In the genomic region with DNA sequence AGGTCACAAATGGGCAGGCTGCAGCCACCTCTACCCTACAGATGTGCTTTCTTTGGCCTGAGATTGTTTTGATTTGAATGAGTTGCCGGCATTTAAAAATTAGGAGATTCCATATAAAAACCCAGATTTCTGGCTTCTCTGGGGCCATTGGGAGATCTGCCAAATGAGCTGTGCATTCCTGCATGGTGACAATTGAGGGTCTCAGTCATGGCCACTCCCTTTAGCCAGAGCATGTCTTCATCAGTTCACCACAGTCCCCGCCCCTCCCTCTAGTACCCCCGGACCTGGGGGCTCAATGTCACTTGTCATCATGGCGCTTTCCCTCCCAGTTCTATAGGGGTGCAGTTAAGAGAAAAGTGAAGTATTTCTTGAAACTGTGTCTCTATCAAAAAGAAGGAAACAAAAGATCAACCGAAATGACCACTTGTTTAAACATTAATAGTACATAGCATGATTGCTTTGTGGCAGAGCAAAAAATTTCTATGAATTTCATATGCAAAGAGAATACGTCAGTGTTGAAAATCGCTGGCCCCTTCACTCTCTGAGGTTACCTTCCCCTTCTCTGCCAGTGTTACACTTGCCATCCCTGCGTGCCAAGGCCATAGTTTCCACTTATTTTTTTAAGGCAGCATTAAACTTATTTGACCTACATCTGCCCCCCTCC, we compare ENCODE assay signal across 24 cellular contexts. TPM values are rescaled to one million over a fixed set of nuclear protein-coding genes. Genes with fewer than 3 reads are reported as not detected.
DNase-seq lines count a peak whose midpoint lies in the region; ATAC-seq and TF ChIP-seq lines count a peak whose summit lies in the region.
"Had no signal": no experiment of that assay in that cellular context is flagged by ENCODE, and none has a peak within 500 bp of the region (broad histone marks: within the 10 kb centered on the region; RNA-seq: fewer than 3 reads in every experiment).

No MANE protein-coding gene starts in this region.

- H3K79me2 ChIP-seq in osteoblast (ENCODE audit: insufficient read depth, low read length): no peaks in the 10 kb centered on the region

- H3K27me3 ChIP-seq in body of pancreas (no peaks in the 10 kb centered on the region), osteoblast (ENCODE audit: insufficient read depth, low read length) (no peaks in the 10 kb centered on the region), thyroid gland (no peaks in the 10 kb centered on the region), HAP-1 (ENCODE audit: low read depth) (no peaks in the 10 kb centered on the region)
- H3K27me3 ChIP-seq: BLaER1 treated with 17β-estradiol and CSF1 and Interleukin-3, amounts not matched to agents 10 nM and 100 nM had no signal

- peak; percentile 2 for DNase-seq in HS-27A (ENCODE audit: low read depth)
- DNase-seq in body of pancreas: no peak
- no peak for DNase-seq in osteoblast (ENCODE audit: insufficient read length, low spot score, missing footprints)
- DNase-seq in thyroid gland: no peak
- DNase-seq in GDM1 (lab: John Stamatoyannopoulos, UW): no peak
- no peak for DNase-seq in HUDEP-2 (lab: John Stamatoyannopoulos, UW; ENCODE audit: unreplicated experiment in 76 of 76)
- DNase-seq in occipital lobe (lab: John Stamatoyannopoulos, UW): no peak
- no peak for DNase-seq in HAP-1 (ENCODE audit: low spot score in 2 of 2)
- DNase-seq: Caco-2; CD4-positive, alpha-beta memory T cell; DMS 273 treated with DMSO at 0.1 percent for 48 hours; DND-41; KBM-7; NCI-H1092; NCI-H1436; NCI-H1930; NCI-H2227 treated with DMSO at 0.1 percent for 48 hours; NCI-H510A treated with DMSO at 0.1 percent for 48 hours; NCI-H748 treated with DMSO at 0.1 percent for 48 hours had no signal

- peak; percentile 52 for ATAC-seq in body of pancreas
- ATAC-seq: HepG2, Panc1, SK-N-SH treated with all-trans-retinoic acid at 6 μM for 48 hours had no signal

- intact Hi-C loops in body of pancreas (cut with DNase I) (no loop called here), thyroid gland (cut with DNase I) (no loop called here)

- H3K9me3 ChIP-seq in body of pancreas (no peaks in the 10 kb centered on the region), osteoblast (ENCODE audit: low read depth, low read length) (no peaks in the 10 kb centered on the region), thyroid gland (no peaks in the 10 kb centered on the region), HAP-1 (no peaks in the 10 kb centered on the region)

- H2AFZ ChIP-seq in osteoblast (ENCODE audit: low read length): peak overlapping the region; percentile 52

- H3K27ac ChIP-seq in body of pancreas: peak overlapping the region in 2 of 4 donors; percentile 36 to 43
- peak overlapping the region; percentile 7 for H3K27ac ChIP-seq in osteoblast (ENCODE audit: low read depth, low read length)
- peak overlapping the region in 2 of 3 donors; percentile 28 to 41 for H3K27ac ChIP-seq in thyroid gland
- H3K27ac ChIP-seq: BLaER1 treated with 17β-estradiol and CSF1 and Interleukin-3, amounts not matched to agents 10 nM and 100 nM had no signal

- H3K4me1 ChIP-seq in body of pancreas: peaks cover 8% of the 10 kb centered on the region
- peaks cover 17% of the 10 kb centered on the region for H3K4me1 ChIP-seq in osteoblast (ENCODE audit: insufficient read depth, low read length)
- H3K4me1 ChIP-seq in thyroid gland: peaks cover 13 to 19% of the 10 kb centered on the region in 2 donors
- H3K4me1 ChIP-seq in HAP-1: no peaks in the 10 kb centered on the region
- H3K4me1 ChIP-seq: Caco-2 had no signal

- TF ChIP-seq POLR2A in body of pancreas (IDR thresholded peaks at IDR 0.05): no peak
- TF ChIP-seq POLR2A in thyroid gland (IDR thresholded peaks at IDR 0.05): no peak

- peak overlapping the region; percentile 53 for H3K4me2 ChIP-seq in osteoblast (ENCODE audit: insufficient read depth, low read length)
- H3K4me2 ChIP-seq: BLaER1 treated with 17β-estradiol and CSF1 and Interleukin-3, amounts not matched to agents 10 nM and 100 nM had no signal

- H3K36me3 ChIP-seq in body of pancreas (replicated peaks in 1 of 2; ENCODE audit: insufficient read depth in 1 of 2, low read depth in 2 of 2): no peaks in the 10 kb centered on the region
- H3K36me3 ChIP-seq in osteoblast (ENCODE audit: insufficient read depth, low read length): no peaks in the 10 kb centered on the region
- no peaks in the 10 kb centered on the region for H3K36me3 ChIP-seq in thyroid gland
- H3K36me3 ChIP-seq in HAP-1 (replicated peaks): no peaks in the 10 kb centered on the region
- H3K36me3 ChIP-seq: BLaER1 treated with 17β-estradiol and CSF1 and Interleukin-3, amounts not matched to agents 10 nM and 100 nM had no signal

- no peak for TF ChIP-seq CTCF in body of pancreas (IDR thresholded peaks at IDR 0.05)
- TF ChIP-seq CTCF in osteoblast (IDR thresholded peaks at IDR 0.05; ENCODE audit: extremely low read depth, low read depth, low read length): no peak
- no peak for TF ChIP-seq CTCF in thyroid gland (IDR thresholded peaks at IDR 0.05)

- H3K4me3 ChIP-seq in body of pancreas (no peak overlapping the region), osteoblast (ENCODE audit: insufficient read depth, low read length) (peak overlapping the region; percentile 28), thyroid gland (replicated peaks in 1 of 3) (no peak overlapping the region), HAP-1 (no peak overlapping the region)
- H3K4me3 ChIP-seq: BLaER1 treated with 17β-estradiol and CSF1 and Interleukin-3, amounts not matched to agents 10 nM and 100 nM had no signal

- no peaks in the 10 kb centered on the region for H4K20me1 ChIP-seq in osteoblast (ENCODE audit: insufficient read depth, low read length)
- H4K20me1 ChIP-seq: BLaER1 treated with 17β-estradiol and CSF1 and Interleukin-3, amounts not matched to agents 10 nM and 100 nM had no signal

- 42 to 46% methylated on average over 8 of the region's 8 CpGs for WGBS in body of pancreas, 2 donors
- WGBS in thyroid gland, 2 donors: 82 to 85% methylated on average over 8 of the region's 8 CpGs

- in situ Hi-C loops in HAP-1 (cut with MboI; ENCODE audit: low sequenced_read_pairs): no loop called here

RNA-seq across cellular contexts. Expression of a gene that starts 21.1 kb away (rescaled TPM):
- total RNA-seq in body of pancreas (1 to 10 TPM in 1 of 2 donors, under 1 TPM in 1; 0.52 to 3.6 TPM), osteoblast (17.7 and 19.2 TPM in 2 replicates), thyroid gland (10 to 100 TPM in 3 of 4 donors, 1 to 10 TPM in 1; 9.9 to 20.1 (median 13.8) TPM), occipital lobe (0.94 TPM)
- total RNA-seq: A673; CD4-positive, alpha-beta memory T cell; HepG2 had no signal
